Comparison of ENCODE assay signal across 5 cellular contexts in the genomic region with DNA sequence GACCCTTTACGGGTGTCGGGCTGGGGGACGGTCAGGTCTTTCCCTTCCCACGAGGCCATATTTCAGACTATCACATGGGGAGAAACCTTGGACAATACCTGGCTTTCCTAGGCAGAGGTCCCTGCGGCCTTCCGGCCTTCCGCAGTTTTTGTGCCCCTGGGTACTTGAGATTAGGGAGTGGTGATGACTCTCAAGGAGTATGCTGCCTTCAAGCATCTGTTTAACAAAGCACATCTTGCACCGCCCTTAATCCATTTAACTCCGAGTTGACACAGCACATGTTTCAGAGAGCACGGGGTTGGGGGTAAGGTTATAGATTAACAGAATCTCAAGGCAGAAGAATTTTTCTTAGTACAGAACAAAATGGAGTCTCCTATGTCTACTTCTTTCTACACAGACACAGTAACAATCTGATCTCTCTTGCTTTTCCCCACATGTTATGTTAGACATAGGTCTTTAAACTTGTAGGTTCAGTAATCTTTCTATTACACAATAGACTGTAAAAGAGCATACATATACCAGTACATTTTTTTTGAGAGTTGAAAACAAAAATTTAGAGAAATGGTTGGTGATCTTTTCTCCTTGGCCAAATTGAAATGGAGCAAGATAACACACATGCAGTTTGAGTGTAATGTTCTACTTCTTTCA. TPM values are rescaled to one million over a fixed set of nuclear protein-coding genes. Genes with fewer than 3 reads are reported as not detected.
"Had no signal": no experiment of that assay in that cellular context is flagged by ENCODE, and none has a peak within 500 bp of the region (broad histone marks: within the 10 kb centered on the region; RNA-seq: fewer than 3 reads in every experiment).

No MANE protein-coding gene starts in this region.

RNA-seq across cellular contexts. Expression of a gene that starts 37.9 kb away (rescaled TPM):
- total RNA-seq: activated CD8-positive, alpha-beta T cell treated with anti-CD3 and anti-CD28 coated beads, Interleukin-2, amount 10 ng/mL, durations not matched to agents 7 days and 5 days; activated T-helper 1 cell treated with anti-CD3 and anti-CD28 coated beads, Interleukin-12 subunit alpha, Interleukin-12 subunit beta, Interleukin-2, Interleukin-4 antibody, amounts not matched to agents 30 ng/mL and 10 ng/mL and 1 ng/mL, durations not matched to agents 14 hours and 24 hours and 36 hours; kidney epithelial cell; myocyte had no signal
- polyA plus RNA-seq: cardiac muscle cell had no signal
